11 cellular contexts compared by ENCODE assay signal in genomic region chr17:77571141-77571540, GRCh38.
A peak's percentile ranks its signal among the peaks of the same experiment; 100 is the strongest.
DNase-seq lines count a peak whose midpoint lies in the region; ATAC-seq and TF ChIP-seq lines count a peak whose summit lies in the region.
"Had no signal": no experiment of that assay in that cellular context is flagged by ENCODE, and none has a peak within 500 bp of the region (broad histone marks: within the 10 kb centered on the region; RNA-seq: fewer than 3 reads in every experiment).

No MANE protein-coding gene starts in this region.

- H3K36me3 ChIP-seq in CD8-positive, alpha-beta memory T cell (ENCODE audit: insufficient read depth, low read length) = no peaks in the 10 kb centered on the region
- no peaks in the 10 kb centered on the region for H3K36me3 ChIP-seq in heart right ventricle
- H3K36me3 ChIP-seq in parathyroid adenoma (ENCODE audit: control insufficient read depth, insufficient read depth, low read length) = no peaks in the 10 kb centered on the region

- H3K79me2 ChIP-seq in parathyroid adenoma = no peaks in the 10 kb centered on the region

- no peaks in the 10 kb centered on the region for H3K27me3 ChIP-seq in CD8-positive, alpha-beta memory T cell (ENCODE audit: insufficient read depth, low read length, poor library complexity, severe bottlenecking)
- H3K27me3 ChIP-seq in heart right ventricle = peaks cover 0 to 23% (median 11%) of the 10 kb centered on the region in 7 donors
- no peaks in the 10 kb centered on the region for H3K27me3 ChIP-seq in parathyroid adenoma (ENCODE audit: control insufficient read depth, insufficient read depth, low read length)

- CTCF ChIA-PET in CD8-positive, alpha-beta memory T cell (lab: Charles Lee) = no interaction called here
- CTCF ChIA-PET in T-cell (lab: Charles Lee) = no interaction called here

- peak overlapping the region; percentile 21 for H2AFZ ChIP-seq in parathyroid adenoma

- peak in 2 of 4 experiments; percentile 18 to 35 for ATAC-seq in T-cell (replicated peaks in 1 of 4)
- peak in 2 of 8 donors; percentile 15 to 35 for ATAC-seq in heart right ventricle
- no peak for ATAC-seq in HG02763 (IDR thresholded peaks at IDR 0.05; ENCODE audit: unreplicated experiment)

- H3K9me3 Mint-ChIP-seq in CD8-positive, alpha-beta memory T cell = no peaks in the 10 kb centered on the region
- no peaks in the 10 kb centered on the region for H3K9me3 Mint-ChIP-seq in T-cell
- H3K9me3 Mint-ChIP-seq: activated naive CD4-positive, alpha-beta T cell treated with anti-CD3 and anti-CD28 coated beads, Interleukin-2, amount 10 ng/mL, durations not matched to agents 7 days and 5 days had no signal

- peak overlapping the region in 1 of 8 donors; percentile 48 for H3K27ac Mint-ChIP-seq in CD8-positive, alpha-beta memory T cell
- no peak overlapping the region for H3K27ac Mint-ChIP-seq in T-cell
- H3K27ac Mint-ChIP-seq: activated naive CD4-positive, alpha-beta T cell treated with anti-CD3 and anti-CD28 coated beads, Interleukin-2, amount 10 ng/mL, durations not matched to agents 7 days and 5 days had no signal

- POLR2A ChIA-PET in CD8-positive, alpha-beta memory T cell (lab: Charles Lee) = no interaction called here
- POLR2A ChIA-PET in T-cell (lab: Charles Lee) = no interaction called here

- H3K4me1 ChIP-seq in CD8-positive, alpha-beta memory T cell (ENCODE audit: insufficient read depth, low read length) = peaks cover 9% of the 10 kb centered on the region
- peaks cover 0 to 20% (median 15%) of the 10 kb centered on the region in 9 donors for H3K4me1 ChIP-seq in heart right ventricle
- no peaks in the 10 kb centered on the region for H3K4me1 ChIP-seq in parathyroid adenoma

- intact Hi-C loops in heart right ventricle (cut with DNase I) = no loop called here

- TF ChIP-seq CTCF in heart right ventricle (IDR thresholded peaks at IDR 0.05) = no peak
- TF ChIP-seq CTCF in parathyroid adenoma (IDR thresholded peaks at IDR 0.05) = no peak

- H3K27ac ChIP-seq in CD8-positive, alpha-beta memory T cell (ENCODE audit: low read depth, low read length) = no peak overlapping the region
- H3K27ac ChIP-seq in heart right ventricle (peak overlapping the region in 1 of 10 donors; percentile 19), parathyroid adenoma (no peak overlapping the region)
- H3K27ac ChIP-seq: KMS-11 had no signal

- peaks cover 8 to 10% (median 9%) of the 10 kb centered on the region in 3 donors for H3K4me1 Mint-ChIP-seq in CD8-positive, alpha-beta memory T cell
- H3K4me1 Mint-ChIP-seq in T-cell = peaks cover 8 to 13% (median 11%) of the 10 kb centered on the region in 3 donors

- H3K4me3 ChIP-seq in CD8-positive, alpha-beta memory T cell (ENCODE audit: low read length) = no peak overlapping the region
- H3K4me3 ChIP-seq in heart right ventricle = peak overlapping the region in 8 of 10 donors; percentile 7 to 43 (median 26)
- no peak overlapping the region for H3K4me3 ChIP-seq in parathyroid adenoma (ENCODE audit: low read depth, low read length)

- no peak overlapping the region for H3K9ac ChIP-seq in parathyroid adenoma
- H3K9ac ChIP-seq: KMS-11 had no signal

- peaks cover 24 to 41% of the 10 kb centered on the region in 2 donors for H3K27me3 Mint-ChIP-seq in CD8-positive, alpha-beta memory T cell
- H3K27me3 Mint-ChIP-seq in T-cell = peaks cover 13 to 22% of the 10 kb centered on the region in 2 donors

- DNase-seq in CD8-positive, alpha-beta memory T cell = no peak
- no peak for DNase-seq in T-cell
- DNase-seq in heart right ventricle = no peak
- DNase-seq in activated CD8-positive, alpha-beta memory T cell treated with anti-CD3 and anti-CD28 coated beads for 24 hours = no peak
- DNase-seq in activated naive CD4-positive, alpha-beta T cell treated with Interleukin-2 at 50 U/mL for 16 hours = no peak
- no peak for DNase-seq in NCI-H446 treated with DMSO at 0.1 percent for 48 hours (lab: John Stamatoyannopoulos, UW)
- DNase-seq: NCI-H2171 had no signal

- 29 to 30% methylated on average over 20 of the region's 20 CpGs for WGBS in heart right ventricle, 2 donors

- H3K9me3 ChIP-seq in CD8-positive, alpha-beta memory T cell (ENCODE audit: low read length) = no peaks in the 10 kb centered on the region
- no peaks in the 10 kb centered on the region for H3K9me3 ChIP-seq in heart right ventricle
- H3K9me3 ChIP-seq in parathyroid adenoma (ENCODE audit: control insufficient read depth, low read length) = no peaks in the 10 kb centered on the region

- H3K4me2 ChIP-seq in parathyroid adenoma (ENCODE audit: low read length) = peak overlapping the region; percentile 32
- H3K4me2 ChIP-seq: KMS-11 had no signal

- H3K36me3 Mint-ChIP-seq in CD8-positive, alpha-beta memory T cell = no peaks in the 10 kb centered on the region
- H3K36me3 Mint-ChIP-seq in T-cell = no peaks in the 10 kb centered on the region
- H3K36me3 Mint-ChIP-seq: activated naive CD4-positive, alpha-beta T cell treated with anti-CD3 and anti-CD28 coated beads, Interleukin-2, amount 10 ng/mL, durations not matched to agents 7 days and 5 days had no signal

- H3K4me3 Mint-ChIP-seq in CD8-positive, alpha-beta memory T cell = peak overlapping the region in 4 of 7 donors; percentile 52 to 67 (median 61)
- peak overlapping the region in 2 of 3 donors; percentile 54 to 72 for H3K4me3 Mint-ChIP-seq in T-cell

Comparison
In these comparisons a context has a peak if more than half of its experiments do, and no peak if none do; other contexts are left out.
1. H3K4me3 ChIP-seq: peak in heart right ventricle (8 of 10); none in CD8-positive, alpha-beta memory T cell (single experiment) and parathyroid adenoma (single experiment).